ENCODE assay signal across 22 cellular contexts in the genomic region with DNA sequence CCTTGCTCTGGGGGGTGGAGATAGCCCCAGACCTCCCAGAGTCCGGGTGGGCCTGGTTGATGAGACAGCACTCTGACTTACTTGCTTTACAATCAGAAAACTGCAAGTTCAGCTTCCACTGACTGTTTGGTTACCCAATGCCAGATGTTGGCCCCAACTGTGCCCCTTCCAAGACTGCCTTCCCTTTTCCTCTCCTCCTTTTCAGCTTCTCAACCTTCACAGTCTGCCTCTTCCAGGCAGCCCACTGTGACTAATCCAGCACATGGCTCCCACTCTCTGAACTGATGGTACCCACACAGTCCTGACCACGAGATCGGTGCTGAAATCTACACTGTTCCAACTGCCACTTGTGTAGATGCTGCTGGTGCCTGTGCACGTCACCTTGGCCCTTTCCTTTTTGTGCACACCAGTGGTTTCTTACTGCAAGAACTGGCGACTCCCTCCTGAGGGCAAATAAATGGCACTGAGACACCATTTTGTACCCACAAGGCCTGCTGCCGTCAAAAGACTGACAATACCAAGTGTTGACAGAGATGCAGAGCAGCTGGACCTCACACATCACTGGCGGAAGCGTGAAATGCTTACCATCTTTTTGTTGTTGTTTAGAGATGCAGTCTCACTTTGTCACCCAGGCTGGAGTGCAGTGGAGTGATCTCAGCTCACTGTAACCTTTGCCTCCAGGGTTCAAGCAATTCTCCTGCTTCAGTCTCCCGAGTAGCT. TPM values are rescaled to one million over a fixed set of nuclear protein-coding genes. Genes with fewer than 3 reads are reported as not detected.
DNase-seq lines count a peak whose midpoint lies in the region; ATAC-seq and TF ChIP-seq lines count a peak whose summit lies in the region.
"Had no signal": no experiment of that assay in that cellular context is flagged by ENCODE, and none has a peak within 500 bp of the region (broad histone marks: within the 10 kb centered on the region; RNA-seq: fewer than 3 reads in every experiment).

No MANE protein-coding gene starts in this region.

- no peak for ATAC-seq in central memory CD8-positive, alpha-beta T cell (replicated peaks; ENCODE audit: extremely low read depth, poor library complexity, severe bottlenecking)
- ATAC-seq in mucosa of descending colon = no peak
- ATAC-seq: Panc1 had no signal

- no peaks in the 10 kb centered on the region for H3K9me3 ChIP-seq in CD8-positive, alpha-beta memory T cell (ENCODE audit: low read length)
- no peaks in the 10 kb centered on the region for H3K9me3 ChIP-seq in mucosa of descending colon
- H3K9me3 ChIP-seq: thoracic aorta had no signal

- H3K36me3 Mint-ChIP-seq in CD8-positive, alpha-beta memory T cell = peaks cover 0 to 11% (median 0%) of the 10 kb centered on the region in 3 donors
- peaks cover 3% of the 10 kb centered on the region for H3K36me3 Mint-ChIP-seq in IgD-negative memory B cell
- peaks cover 6% of the 10 kb centered on the region for H3K36me3 Mint-ChIP-seq in central memory CD8-positive, alpha-beta T cell (ENCODE audit: insufficient read depth)
- H3K36me3 Mint-ChIP-seq in neural crest cell (ENCODE audit: low read depth) = no peaks in the 10 kb centered on the region

- no peak overlapping the region for H3K4me3 ChIP-seq in CD8-positive, alpha-beta memory T cell (ENCODE audit: low read length)
- no peak overlapping the region for H3K4me3 ChIP-seq in mucosa of descending colon

- DNase-seq in CD8-positive, alpha-beta memory T cell = no peak
- DNase-seq in central memory CD8-positive, alpha-beta T cell (ENCODE audit: low spot score in 2 of 2) = no peak
- DNase-seq in neural crest cell (ENCODE audit: low read depth, low spot score) (no peak), NCI-H524 (lab: John Stamatoyannopoulos, UW) (no peak), mucosa of descending colon (no peak)
- DNase-seq in activated CD8-positive, alpha-beta memory T cell treated with anti-CD3 and anti-CD28 coated beads, Interleukin-2, amount 50 U/mL, for 4 hours = no peak
- no peak for DNase-seq in activated effector memory CD4-positive, alpha-beta T cell treated with anti-CD3 and anti-CD28 coated beads, Interleukin-2, amount 50 U/mL, for 16 hours
- DNase-seq: activated CD4-positive, alpha-beta T cell treated with anti-CD3 and anti-CD28 coated beads for 48 hours; activated T-cell treated with anti-CD3 and anti-CD28 coated beads for 4 hours; caudate nucleus; DMS153; effector CD8-positive, alpha-beta T cell; kidney; NCI-H1417 treated with DMSO at 0.1 percent for 48 hours; NCI-H2171 treated with DMSO at 0.1 percent for 48 hours had no signal

- H3K4me1 ChIP-seq in CD8-positive, alpha-beta memory T cell (ENCODE audit: insufficient read depth, low read length) = peaks cover 17% of the 10 kb centered on the region
- H3K4me1 ChIP-seq in mucosa of descending colon (ENCODE audit: low read depth) = peaks cover 16% of the 10 kb centered on the region

- no peak overlapping the region for H3K27ac ChIP-seq in CD8-positive, alpha-beta memory T cell (ENCODE audit: low read depth, low read length)
- H3K27ac ChIP-seq: thoracic aorta had no signal

- no peaks in the 10 kb centered on the region for H3K36me3 ChIP-seq in CD8-positive, alpha-beta memory T cell (ENCODE audit: insufficient read depth, low read length)
- H3K36me3 ChIP-seq in mucosa of descending colon (ENCODE audit: low read depth) = no peaks in the 10 kb centered on the region

- CTCF ChIA-PET in CD8-positive, alpha-beta memory T cell (lab: Charles Lee) = interaction anchor here (0.7 kb wide), 1 partner anchor 48 kb away, joined by 3 read pairs; no protein-coding TSS in a partner anchor

- peak overlapping the region in 6 of 8 donors; percentile 11 to 95 (median 38) for H3K27ac Mint-ChIP-seq in CD8-positive, alpha-beta memory T cell
- H3K27ac Mint-ChIP-seq in IgD-negative memory B cell (peak overlapping the region in 1 of 3 donors; percentile 54), neural crest cell (ENCODE audit: unreplicated experiment) (no peak overlapping the region)
- no peak overlapping the region for H3K27ac Mint-ChIP-seq in central memory CD8-positive, alpha-beta T cell (ENCODE audit: low read depth)

- TF ChIP-seq CTCF in neural crest cell (conservative IDR thresholded peaks at IDR 0.05) (no peak), mucosa of descending colon (IDR thresholded peaks at IDR 0.05) (no peak)

- H3K27me3 ChIP-seq in CD8-positive, alpha-beta memory T cell (ENCODE audit: insufficient read depth, low read length, poor library complexity, severe bottlenecking) = no peaks in the 10 kb centered on the region

- peaks cover 24 to 33% (median 33%) of the 10 kb centered on the region in 3 donors for H3K4me1 Mint-ChIP-seq in CD8-positive, alpha-beta memory T cell
- peaks cover 13 to 22% (median 15%) of the 10 kb centered on the region in 3 donors for H3K4me1 Mint-ChIP-seq in IgD-negative memory B cell
- peaks cover 18% of the 10 kb centered on the region for H3K4me1 Mint-ChIP-seq in central memory CD8-positive, alpha-beta T cell
- H3K4me1 Mint-ChIP-seq in neural crest cell = peaks cover 26% of the 10 kb centered on the region

- H3K27me3 Mint-ChIP-seq in CD8-positive, alpha-beta memory T cell = peaks cover 3 to 16% of the 10 kb centered on the region in 2 donors
- peaks cover 1% of the 10 kb centered on the region for H3K27me3 Mint-ChIP-seq in IgD-negative memory B cell
- H3K27me3 Mint-ChIP-seq in central memory CD8-positive, alpha-beta T cell = peaks cover 16% of the 10 kb centered on the region
- H3K27me3 Mint-ChIP-seq in neural crest cell (ENCODE audit: low read depth) = no peaks in the 10 kb centered on the region

- H3K4me3 Mint-ChIP-seq in CD8-positive, alpha-beta memory T cell = peak overlapping the region in 6 of 7 donors; percentile 76 to 91 (median 85)
- H3K4me3 Mint-ChIP-seq in IgD-negative memory B cell (peak overlapping the region in 3 of 4 donors; percentile 33 to 92 (median 84)), neural crest cell (peak overlapping the region; percentile 80)
- peak overlapping the region; percentile 92 for H3K4me3 Mint-ChIP-seq in central memory CD8-positive, alpha-beta T cell

- intact Hi-C loops in mucosa of descending colon (cut with DNase I, micrococcal nuclease) = no loop called here

- H3K9me3 Mint-ChIP-seq in CD8-positive, alpha-beta memory T cell = no peaks in the 10 kb centered on the region
- no peaks in the 10 kb centered on the region for H3K9me3 Mint-ChIP-seq in IgD-negative memory B cell
- no peaks in the 10 kb centered on the region for H3K9me3 Mint-ChIP-seq in central memory CD8-positive, alpha-beta T cell
- H3K9me3 Mint-ChIP-seq in neural crest cell = no peaks in the 10 kb centered on the region

- POLR2A ChIA-PET in CD8-positive, alpha-beta memory T cell (lab: Charles Lee) = no interaction called here

RNA-seq across cellular contexts. Expression of a gene that starts 1.8 kb away (rescaled TPM):
- 10 to 100 TPM; 71.0 to 77.5 TPM for total RNA-seq in CD8-positive, alpha-beta memory T cell
- polyA plus RNA-seq in CD8-positive, alpha-beta memory T cell = 22.7 TPM
- polyA plus RNA-seq in IgD-negative memory B cell = 12.2 TPM
- 128 and 132 TPM in 2 replicates for total RNA-seq in neural crest cell
- 10 to 100 TPM; 76.5 to 85.8 (median 82.4) TPM for total RNA-seq in mucosa of descending colon

RNA-seq across cellular contexts. Expression of a gene that starts 16.5 kb away (rescaled TPM):
- not detected for total RNA-seq in CD8-positive, alpha-beta memory T cell
- not detected for polyA plus RNA-seq in CD8-positive, alpha-beta memory T cell
- polyA plus RNA-seq in IgD-negative memory B cell = not detected
- total RNA-seq in neural crest cell (42.4 and 44.0 TPM in 2 replicates), mucosa of descending colon (1 to 10 TPM in 1 of 3 donors, not detected in 2; 1.6 TPM)
- total RNA-seq: HT-29, lung microvascular endothelial cell, thoracic aorta had no signal
- polyA plus RNA-seq: BJ had no signal

RNA-seq across cellular contexts. Expression of a gene that starts 22.2 kb away (rescaled TPM):
- under 1 TPM in 1 of 2 experiments, not detected in 1; 0.04 TPM for total RNA-seq in CD8-positive, alpha-beta memory T cell
- not detected for polyA plus RNA-seq in CD8-positive, alpha-beta memory T cell
- polyA plus RNA-seq in IgD-negative memory B cell = not detected
- 8.9 and 10.2 TPM in 2 replicates for total RNA-seq in neural crest cell
- not detected for total RNA-seq in mucosa of descending colon
- total RNA-seq: kidney, thoracic aorta had no signal
- polyA plus RNA-seq: BJ had no signal

RNA-seq across cellular contexts. Expression of a gene that starts 35.1 kb away (rescaled TPM):
- not detected for total RNA-seq in CD8-positive, alpha-beta memory T cell
- not detected for polyA plus RNA-seq in CD8-positive, alpha-beta memory T cell
- polyA plus RNA-seq in IgD-negative memory B cell = not detected
- total RNA-seq in neural crest cell (6.1 and 6.9 TPM in 2 replicates), mucosa of descending colon (under 1 TPM in 1 of 3 donors, not detected in 2; 0.22 TPM)
- total RNA-seq: lung microvascular endothelial cell, thoracic aorta had no signal
- polyA plus RNA-seq: BJ, neural cell had no signal

RNA-seq across cellular contexts. Expression of a gene that starts 54.8 kb away (rescaled TPM):
- 10 to 100 TPM; 47.0 to 47.5 TPM for total RNA-seq in CD8-positive, alpha-beta memory T cell
- 43.1 TPM for polyA plus RNA-seq in CD8-positive, alpha-beta memory T cell
- polyA plus RNA-seq in IgD-negative memory B cell = 17.4 TPM
- 59.0 and 59.4 TPM in 2 replicates for total RNA-seq in neural crest cell
- 10 to 100 TPM; 32.0 to 37.2 (median 34.2) TPM for total RNA-seq in mucosa of descending colon

Comparison
In these comparisons a context has a peak if more than half of its experiments do, and no peak if none do; other contexts are left out.
1. H3K27ac Mint-ChIP-seq: peak in CD8-positive, alpha-beta memory T cell (6 of 8); none in central memory CD8-positive, alpha-beta T cell (single experiment) and neural crest cell (single experiment).
2. RNA of a gene that starts 16.5 kb away (total RNA-seq): 42.4 to 44.0 TPM in neural crest cell; not detected in CD8-positive, alpha-beta memory T cell and 1.6 TPM in mucosa of descending colon; every median in the first group is over 10 times any median in the second.
3. Peak in every context shown above with its lines, with median percentiles within 50 percentile points of each other: H3K4me3 Mint-ChIP-seq.